9 cellular contexts compared by ENCODE assay signal in genomic region chr3:134373942-134374790, GRCh38. TPM values are rescaled to one million over a fixed set of nuclear protein-coding genes. Genes with fewer than 3 reads are reported as not detected.
DNase-seq lines count a peak whose midpoint lies in the region; ATAC-seq lines count a peak whose summit lies in the region.
"Had no signal": no experiment of that assay in that cellular context is flagged by ENCODE, and none has a peak within 500 bp of the region (broad histone marks: within the 10 kb centered on the region; RNA-seq: fewer than 3 reads in every experiment).

AMOTL2 (minus strand) TSS chr3:134374447; CDS start chr3:134371433, 3,014 bp downstream.

- under 1% methylated on average over 87 of the region's 87 CpGs for WGBS in urinary bladder

- intact Hi-C loops in activated T-helper 1 cell treated with anti-CD3 and anti-CD28 coated beads, Interleukin-12 subunit alpha, Interleukin-12 subunit beta, Interleukin-2, Interleukin-4 antibody, amounts not matched to agents 30 ng/mL and 10 ng/mL and 1 ng/mL, durations not matched to agents 14 hours and 24 hours and 36 hours (cut with micrococcal nuclease) = no loop called here

- H3K9me3 Mint-ChIP-seq in activated T-helper 1 cell treated with anti-CD3 and anti-CD28 coated beads, Interleukin-12 subunit alpha, Interleukin-12 subunit beta, Interleukin-2, Interleukin-4 antibody, amounts not matched to agents 30 ng/mL and 10 ng/mL and 1 ng/mL, durations not matched to agents 14 hours and 24 hours and 36 hours = no peaks in the 10 kb centered on the region

- no peak within 1 kb of the TSS for H3K27ac Mint-ChIP-seq in activated T-helper 1 cell treated with anti-CD3 and anti-CD28 coated beads, Interleukin-12 subunit alpha, Interleukin-12 subunit beta, Interleukin-2, Interleukin-4 antibody, amounts not matched to agents 30 ng/mL and 10 ng/mL and 1 ng/mL, durations not matched to agents 14 hours and 24 hours and 36 hours

- H3K27me3 Mint-ChIP-seq in activated T-helper 1 cell treated with anti-CD3 and anti-CD28 coated beads, Interleukin-12 subunit alpha, Interleukin-12 subunit beta, Interleukin-2, Interleukin-4 antibody, amounts not matched to agents 30 ng/mL and 10 ng/mL and 1 ng/mL, durations not matched to agents 14 hours and 24 hours and 36 hours (ENCODE audit: insufficient read depth) = peaks cover 42% of the 10 kb centered on the region

- peaks cover 2% of the 10 kb centered on the region for H3K36me3 Mint-ChIP-seq in activated T-helper 1 cell treated with anti-CD3 and anti-CD28 coated beads, Interleukin-12 subunit alpha, Interleukin-12 subunit beta, Interleukin-2, Interleukin-4 antibody, amounts not matched to agents 30 ng/mL and 10 ng/mL and 1 ng/mL, durations not matched to agents 14 hours and 24 hours and 36 hours (ENCODE audit: low read depth)

- H3K4me3 ChIP-seq in urinary bladder (ENCODE audit: low read depth, low read length) = peak within 1 kb of the TSS; percentile 57

- DNase-seq in C1 segment of cervical spinal cord (lab: John Stamatoyannopoulos, UW) = peak in 10 of 14 donors; percentile 41 to 80 (median 66)
- DNase-seq in NCI-H2107 (lab: John Stamatoyannopoulos, UW) = peak; percentile 66
- DNase-seq in activated T-helper 1 cell treated with anti-CD3 and anti-CD28 coated beads, Interleukin-12 subunit alpha, Interleukin-12 subunit beta, Interleukin-2, Interleukin-4 antibody, amounts not matched to agents 30 ng/mL and 10 ng/mL and 1 ng/mL, durations not matched to agents 14 hours and 24 hours and 36 hours (ENCODE audit: low spot score) = no peak
- peak; percentile 93 for DNase-seq in fibroblast of the conjunctiva (ENCODE audit: low read depth)
- peak; percentile 95 for DNase-seq in myocyte (ENCODE audit: low read depth)

- peak within 1 kb of the TSS; percentile 94 for H3K27ac ChIP-seq in urinary bladder (ENCODE audit: low read depth)

- peak within 1 kb of the TSS; percentile 79 for H3K4me3 Mint-ChIP-seq in activated T-helper 1 cell treated with anti-CD3 and anti-CD28 coated beads, Interleukin-12 subunit alpha, Interleukin-12 subunit beta, Interleukin-2, Interleukin-4 antibody, amounts not matched to agents 30 ng/mL and 10 ng/mL and 1 ng/mL, durations not matched to agents 14 hours and 24 hours and 36 hours

- H3K4me1 ChIP-seq in urinary bladder (ENCODE audit: insufficient read depth) = no peaks in the 10 kb centered on the region

- peaks cover 7% of the 10 kb centered on the region for H3K36me3 ChIP-seq in urinary bladder (ENCODE audit: insufficient read depth)

- ATAC-seq in GM19395 (IDR thresholded peaks at IDR 0.05; ENCODE audit: unreplicated experiment) (peak; percentile 51), HG03521 (IDR thresholded peaks at IDR 0.05; ENCODE audit: unreplicated experiment) (no peak)

- H3K4me1 Mint-ChIP-seq in activated T-helper 1 cell treated with anti-CD3 and anti-CD28 coated beads, Interleukin-12 subunit alpha, Interleukin-12 subunit beta, Interleukin-2, Interleukin-4 antibody, amounts not matched to agents 30 ng/mL and 10 ng/mL and 1 ng/mL, durations not matched to agents 14 hours and 24 hours and 36 hours (ENCODE audit: low read depth) = peaks cover 13% of the 10 kb centered on the region

RNA-seq across cellular contexts. Expression of gene AMOTL2, which starts in this region (rescaled TPM):
- not detected in 2 replicates for total RNA-seq in activated T-helper 1 cell treated with anti-CD3 and anti-CD28 coated beads, Interleukin-12 subunit alpha, Interleukin-12 subunit beta, Interleukin-2, Interleukin-4 antibody, amounts not matched to agents 30 ng/mL and 10 ng/mL and 1 ng/mL, durations not matched to agents 14 hours and 24 hours and 36 hours
- total RNA-seq in myocyte (116 and 125 TPM in 2 replicates), urinary bladder (37.0 TPM)
- polyA plus RNA-seq in myocyte (2012) = 77.4 TPM
- 49.6 TPM for polyA plus RNA-seq in urinary bladder
- total RNA-seq: T-helper 2 cell treated with Interferon-gamma antibody and Interleukin-4, amounts not matched to agents 100 ng/mL and 5 ng/mL, for 36 hours had no signal

Comparison
In these comparisons a context has a peak if more than half of its experiments do, and no peak if none do; other contexts are left out.
1. RNA of gene AMOTL2 (total RNA-seq): 116 to 125 TPM in myocyte and 37.0 TPM in urinary bladder (single experiment); not detected in activated T-helper 1 cell treated with anti-CD3 and anti-CD28 coated beads, Interleukin-12 subunit alpha, Interleukin-12 subunit beta, Interleukin-2, Interleukin-4 antibody, amounts not matched to agents 30 ng/mL and 10 ng/mL and 1 ng/mL, durations not matched to agents 14 hours and 24 hours and 36 hours; every median in the first group is over 10 times any median in the second.